Comparison of ENCODE assay signal across 20 cellular contexts in genomic region chr12:52076811-52077210, GRCh38. TPM values are rescaled to one million over a fixed set of nuclear protein-coding genes. Genes with fewer than 3 reads are reported as not detected.
DNase-seq lines count a peak whose midpoint lies in the region; ATAC-seq and TF ChIP-seq lines count a peak whose summit lies in the region.
"Had no signal": no experiment of that assay in that cellular context is flagged by ENCODE, and none has a peak within 500 bp of the region (broad histone marks: within the 10 kb centered on the region; RNA-seq: fewer than 3 reads in every experiment).

No MANE protein-coding gene starts in this region.

- BruUV-seq in MCF 10A (replicated peaks; lab: Mats Ljungman, UMichigan), result TSS peak; percentile 50

- TF ChIP-seq CTCF in MCF 10A (IDR thresholded peaks at IDR 0.05; ENCODE audit: unreplicated experiment), result no peak
- no peak for TF ChIP-seq CTCF in breast epithelium (IDR thresholded peaks at IDR 0.05)
- TF ChIP-seq CTCF in coronary artery (IDR thresholded peaks at IDR 0.05), result no peak
- no peak for TF ChIP-seq CTCF in neural crest cell (conservative IDR thresholded peaks at IDR 0.05)
- no peak for TF ChIP-seq CTCF in type B pancreatic cell (conservative IDR thresholded peaks at IDR 0.05)

- POLR2A ChIA-PET in MCF 10A (lab: Yijun Ruan, JAX), result no interaction called here

- H3K36me3 Mint-ChIP-seq in MCF 10A (ENCODE audit: insufficient read depth, unreplicated experiment) (peaks cover 54% of the 10 kb centered on the region), neural crest cell (ENCODE audit: low read depth) (peaks cover 14% of the 10 kb centered on the region), type B pancreatic cell (peaks cover 29% of the 10 kb centered on the region)

- no peak overlapping the region for H3K4me3 Mint-ChIP-seq in MCF 10A (ENCODE audit: unreplicated experiment)
- H3K4me3 Mint-ChIP-seq in neural crest cell, result no peak overlapping the region
- no peak overlapping the region for H3K4me3 Mint-ChIP-seq in type B pancreatic cell
- H3K4me3 Mint-ChIP-seq: B cell; CD8-positive, alpha-beta T cell had no signal

- H3K27ac Mint-ChIP-seq in MCF 10A (ENCODE audit: low read depth, unreplicated experiment) (no peak overlapping the region), neural crest cell (ENCODE audit: unreplicated experiment) (peak overlapping the region; percentile 57), type B pancreatic cell (no peak overlapping the region)
- H3K27ac Mint-ChIP-seq: B cell; CD4-positive, CD25-positive, alpha-beta regulatory T cell; CD8-positive, alpha-beta T cell had no signal

- peaks cover 6% of the 10 kb centered on the region for H3K4me1 Mint-ChIP-seq in MCF 10A (ENCODE audit: insufficient read depth, unreplicated experiment)
- peaks cover 25% of the 10 kb centered on the region for H3K4me1 Mint-ChIP-seq in neural crest cell
- peaks cover 26% of the 10 kb centered on the region for H3K4me1 Mint-ChIP-seq in type B pancreatic cell (ENCODE audit: unreplicated experiment)

- intact Hi-C loops in MCF 10A (cut with micrococcal nuclease), result no loop called here
- intact Hi-C loops in breast epithelium (cut with DNase I; ENCODE audit: low total_unique reads), result loop anchor here (5.0 kb wide), 1 partner anchor 405 kb away; no protein-coding TSS in a partner anchor

- no peak for TF ChIP-seq POLR2A in breast epithelium (IDR thresholded peaks at IDR 0.05)

- no peaks in the 10 kb centered on the region for H3K27me3 ChIP-seq in breast epithelium
- H3K27me3 ChIP-seq: BLaER1 had no signal

- H3K9me3 ChIP-seq in breast epithelium, result no peaks in the 10 kb centered on the region
- H3K9me3 ChIP-seq: BLaER1, Caco-2 had no signal

- no peaks in the 10 kb centered on the region for H3K9me3 Mint-ChIP-seq in MCF 10A (ENCODE audit: unreplicated experiment)
- H3K9me3 Mint-ChIP-seq in neural crest cell, result no peaks in the 10 kb centered on the region
- no peaks in the 10 kb centered on the region for H3K9me3 Mint-ChIP-seq in type B pancreatic cell
- H3K9me3 Mint-ChIP-seq: CD4-positive, CD25-positive, alpha-beta regulatory T cell; CD8-positive, alpha-beta T cell had no signal

- H3K27me3 Mint-ChIP-seq in MCF 10A (ENCODE audit: insufficient read depth, unreplicated experiment), result no peaks in the 10 kb centered on the region
- no peaks in the 10 kb centered on the region for H3K27me3 Mint-ChIP-seq in neural crest cell (ENCODE audit: low read depth)
- H3K27me3 Mint-ChIP-seq in type B pancreatic cell, result no peaks in the 10 kb centered on the region
- H3K27me3 Mint-ChIP-seq: B cell; CD4-positive, CD25-positive, alpha-beta regulatory T cell had no signal

- no peak overlapping the region for H3K4me3 ChIP-seq in breast epithelium
- no peak overlapping the region for H3K4me3 ChIP-seq in coronary artery
- H3K4me3 ChIP-seq: BLaER1, GM23248 had no signal

- CTCF ChIA-PET in MCF 10A (lab: Yijun Ruan, JAX), result interaction anchor here (0.6 to 32.1 kb wide), 2 partner anchors 10 to 52 kb away, joined by 5 to 560 read pairs; no protein-coding TSS in a partner anchor

- peaks cover 0 to 10% of the 10 kb centered on the region in 2 donors for H3K4me1 ChIP-seq in breast epithelium

- no peak for DNase-seq in MCF 10A (ENCODE audit: unreplicated experiment)
- DNase-seq in breast epithelium (ENCODE audit: low spot score in 2 of 2), result no peak
- peak; percentile 52 for DNase-seq in coronary artery (ENCODE audit: low spot score)
- DNase-seq in neural crest cell (ENCODE audit: low read depth, low spot score), result no peak
- peak; percentile 63 for DNase-seq in type B pancreatic cell (ENCODE audit: extremely low spot score, unreplicated experiment)
- no peak for DNase-seq in NCI-H345 treated with DMSO at 0.1 percent for 48 hours (lab: John Stamatoyannopoulos, UW; ENCODE audit: unreplicated experiment)
- DNase-seq in cerebellar cortex (ENCODE audit: low spot score), result no peak
- DNase-seq: Caco-2; CD4-positive, CD25-positive, alpha-beta regulatory T cell; CD8-positive, alpha-beta T cell; DMS153; DND-41; GM23248; H7; HCEC 1CT had no signal

- H3K27ac ChIP-seq in breast epithelium, result no peak overlapping the region
- H3K27ac ChIP-seq in coronary artery, result no peak overlapping the region
- H3K27ac ChIP-seq: 22Rv1, BLaER1, C4-2B had no signal

- no peak for ATAC-seq in GM21515 (IDR thresholded peaks at IDR 0.05; ENCODE audit: unreplicated experiment)
- ATAC-seq: CD8-positive, alpha-beta T cell had no signal

- no peaks in the 10 kb centered on the region for H3K36me3 ChIP-seq in breast epithelium

RNA-seq across cellular contexts. Expression of gene SMIM41, which starts 2.7 kb away (rescaled TPM):
- not detected in 2 replicates for total RNA-seq in MCF 10A (2022)
- total RNA-seq in breast epithelium, result 1 to 10 TPM in 1 of 3 donors, not detected in 2; 1.3 TPM
- not detected in 2 replicates for total RNA-seq in neural crest cell
- total RNA-seq in type B pancreatic cell (ENCODE audit: low replicate concordance), result not detected in 2 replicates
- total RNA-seq: B cell, Caco-2, GM23248, H7 had no signal

RNA-seq across cellular contexts. Expression of gene ATG101, which starts 7.0 kb away (rescaled TPM):
- 64.2 and 66.9 TPM in 2 replicates for total RNA-seq in MCF 10A (2022)
- total RNA-seq in breast epithelium, result 10 to 100 TPM; 35.0 to 54.2 (median 39.7) TPM
- 32.1 and 34.3 TPM in 2 replicates for total RNA-seq in neural crest cell
- 35.7 and 48.7 TPM in 2 replicates for total RNA-seq in type B pancreatic cell (ENCODE audit: low replicate concordance)

RNA-seq across cellular contexts. Expression of gene NR4A1, which starts 25.6 kb away (rescaled TPM):
- total RNA-seq in MCF 10A (2022) (0.69 and 2.9 TPM in 2 replicates), breast epithelium (100 to 1,000 TPM in 1 of 3 donors, 10 to 100 TPM in 2; 35.7 to 154 (median 66.2) TPM), neural crest cell (51.0 and 52.8 TPM in 2 replicates), type B pancreatic cell (ENCODE audit: low replicate concordance) (11.4 and 81.9 TPM in 2 replicates)

Comparison
In these comparisons a context has a peak if more than half of its experiments do, and no peak if none do; other contexts are left out.
1. DNase-seq: peak in coronary artery (single experiment) and type B pancreatic cell (single experiment); none in MCF 10A (single experiment), breast epithelium (0 of 2), neural crest cell (single experiment), NCI-H345 treated with DMSO at 0.1 percent for 48 hours (single experiment) and cerebellar cortex (single experiment).